In genomic region chr20:64316415-64317083, GRCh38 we compare ENCODE assay signal across 7 cellular contexts.
DNase-seq lines count a peak whose midpoint lies in the region; ATAC-seq and TF ChIP-seq lines count a peak whose summit lies in the region.
"Not testable (repeated sequence)": the region's sequence is repeated elsewhere in the genome, so short reads cannot be mapped to it uniquely, and the experiment has no call there.

No MANE protein-coding gene starts in this region.

- H4K20me1 ChIP-seq in mammary epithelial cell (ENCODE audit: insufficient read depth, low read length), result not testable (repeated sequence)

- peak; percentile 50 for DNase-seq in G401 (ENCODE audit: low spot score)
- DNase-seq in NCI-H69 (lab: John Stamatoyannopoulos, UW), result peak; percentile 24
- peak; percentile 25 for DNase-seq in activated CD8-positive, alpha-beta T cell treated with anti-CD3 and anti-CD28 coated beads, Interleukin-2, amount 10 ng/mL, durations not matched to agents 7 days and 5 days
- not testable (repeated sequence) for DNase-seq in mammary epithelial cell
- peak; percentile 50 for DNase-seq in left ventricle myocardium superior
- peak; percentile 20 for DNase-seq in middle frontal gyrus (ENCODE audit: extremely low spot score, low spot score)
- DNase-seq in stimulated activated CD4-positive, alpha-beta T cell treated with anti-CD3 and anti-CD28 coated beads, Interleukin-1b, Interleukin-23, amount 100 ng/mL, for 4 hours (ENCODE audit: low read depth in 2 of 2), result peak; percentile 36 to 61

- not testable (repeated sequence) for H3K9me3 ChIP-seq in mammary epithelial cell (replicated peaks; ENCODE audit: insufficient read depth, low read length)

- not testable (repeated sequence) for H3K27ac ChIP-seq in mammary epithelial cell (ENCODE audit: insufficient read depth, low read depth, low read length)

- H3K27me3 Mint-ChIP-seq in activated CD8-positive, alpha-beta T cell treated with anti-CD3 and anti-CD28 coated beads, Interleukin-2, amount 10 ng/mL, durations not matched to agents 7 days and 5 days (ENCODE audit: low read depth), result peaks cover 29% of the 10 kb centered on the region

- CTCF ChIA-PET in activated CD8-positive, alpha-beta T cell treated with anti-CD3 and anti-CD28 coated beads, Interleukin-2, amount 10 ng/mL, durations not matched to agents 7 days and 5 days (lab: Charles Lee); mammary epithelial cell (lab: Charles Lee; ENCODE audit: low non-redundant PET): not testable (repeated sequence)

- dilution Hi-C loops in mammary epithelial cell (cut with HindIII; ENCODE audit: low sequenced_read_pairs), result not testable (repeated sequence)

- H3K27ac Mint-ChIP-seq in activated CD8-positive, alpha-beta T cell treated with anti-CD3 and anti-CD28 coated beads, Interleukin-2, amount 10 ng/mL, durations not matched to agents 7 days and 5 days, result not testable (repeated sequence)

- peak overlapping the region; percentile 47 for H3K4me2 ChIP-seq in mammary epithelial cell (ENCODE audit: insufficient read depth, low read depth, low read length)

- H3K4me1 ChIP-seq in mammary epithelial cell (ENCODE audit: insufficient read depth, low read length), result not testable (repeated sequence)

- POLR2A ChIA-PET in activated CD8-positive, alpha-beta T cell treated with anti-CD3 and anti-CD28 coated beads, Interleukin-2, amount 10 ng/mL, durations not matched to agents 7 days and 5 days (lab: Charles Lee), result not testable (repeated sequence)

- BruUV-seq in mammary epithelial cell (replicated peaks; lab: Mats Ljungman, UMichigan), result not testable (repeated sequence)

- H3K4me3 Mint-ChIP-seq in activated CD8-positive, alpha-beta T cell treated with anti-CD3 and anti-CD28 coated beads, Interleukin-2, amount 10 ng/mL, durations not matched to agents 7 days and 5 days, result not testable (repeated sequence)

- H3K9ac ChIP-seq in mammary epithelial cell (ENCODE audit: insufficient read depth, low read length), result not testable (repeated sequence)

- not testable (repeated sequence) for H3K4me1 Mint-ChIP-seq in activated CD8-positive, alpha-beta T cell treated with anti-CD3 and anti-CD28 coated beads, Interleukin-2, amount 10 ng/mL, durations not matched to agents 7 days and 5 days (ENCODE audit: low read depth)

- H3K9me3 Mint-ChIP-seq in activated CD8-positive, alpha-beta T cell treated with anti-CD3 and anti-CD28 coated beads, Interleukin-2, amount 10 ng/mL, durations not matched to agents 7 days and 5 days (ENCODE audit: insufficient read depth), result not testable (repeated sequence)

- not testable (repeated sequence) for H2AFZ ChIP-seq in mammary epithelial cell (ENCODE audit: low read depth, low read length)

- in situ Hi-C loops in G401 (cut with HindIII; ENCODE audit: low sequenced_read_pairs); mammary epithelial cell (cut with MboI; ENCODE audit: low sequenced_read_pairs in 2 of 2): not testable (repeated sequence)

- intact Hi-C loops in mammary epithelial cell (cut with micrococcal nuclease); left ventricle myocardium superior (cut with micrococcal nuclease): not testable (repeated sequence)

- not testable (repeated sequence) for H3K79me2 ChIP-seq in mammary epithelial cell (ENCODE audit: insufficient read depth, low read length)

- H3K36me3 Mint-ChIP-seq in activated CD8-positive, alpha-beta T cell treated with anti-CD3 and anti-CD28 coated beads, Interleukin-2, amount 10 ng/mL, durations not matched to agents 7 days and 5 days (ENCODE audit: low read depth), result not testable (repeated sequence)

- TF ChIP-seq CTCF in mammary epithelial cell (conservative IDR thresholded peaks at IDR 0.05 in 1 of 2, IDR thresholded peaks at IDR 0.05 in 1 of 2; ENCODE audit: extremely low read depth in 1 of 2, insufficient read depth in 1 of 2, low read depth in 1 of 2, low read length in 2 of 2), result peak in 1 of 2 donors; percentile 29

- H3K27me3 ChIP-seq in mammary epithelial cell (ENCODE audit: insufficient read depth, low read length), result not testable (repeated sequence)

- ATAC-seq in activated CD8-positive, alpha-beta T cell treated with anti-CD3 and anti-CD28 coated beads, Interleukin-2, amount 10 ng/mL, durations not matched to agents 7 days and 5 days; left ventricle myocardium superior: not testable (repeated sequence)

- not testable (repeated sequence) for H3K36me3 ChIP-seq in mammary epithelial cell (ENCODE audit: insufficient read depth, low read length)

- no CpG with 5 or more reads among the region's 87 CpGs for WGBS in mammary epithelial cell (ENCODE audit: low coverage, missing lambda C conversion rate)

- peak overlapping the region in 1 of 3 experiments; percentile 26 for H3K4me3 ChIP-seq in mammary epithelial cell (replicated peaks in 1 of 3; ENCODE audit: insufficient read depth in 1 of 3, low read depth in 2 of 3, low read length in 3 of 3)
